23 cellular contexts compared by ENCODE assay signal in genomic region chr20:15378151-15378550, GRCh38.
A peak's percentile ranks its signal among the peaks of the same experiment; 100 is the strongest.
DNase-seq lines count a peak whose midpoint lies in the region; ATAC-seq and TF ChIP-seq lines count a peak whose summit lies in the region.
"Had no signal": no experiment of that assay in that cellular context is flagged by ENCODE, and none has a peak within 500 bp of the region (broad histone marks: within the 10 kb centered on the region; RNA-seq: fewer than 3 reads in every experiment).

No MANE protein-coding gene starts in this region.

- H3K9ac ChIP-seq in mammary epithelial cell (ENCODE audit: insufficient read depth, low read length), result no peak overlapping the region
- H3K9ac ChIP-seq in OCI-LY3 (ENCODE audit: low read length), result no peak overlapping the region
- H3K9ac ChIP-seq: parathyroid adenoma had no signal

- intact Hi-C loops in mammary epithelial cell (cut with micrococcal nuclease), result no loop called here
- intact Hi-C loops in breast epithelium (cut with DNase I; ENCODE audit: low total_unique reads), result no loop called here

- H3K4me1 ChIP-seq in mammary epithelial cell (ENCODE audit: insufficient read depth, low read length) (no peaks in the 10 kb centered on the region), breast epithelium (no peaks in the 10 kb centered on the region), OCI-LY3 (ENCODE audit: low read length) (peaks cover 8% of the 10 kb centered on the region)
- H3K4me1 ChIP-seq: parathyroid adenoma, upper lobe of right lung had no signal

- in situ Hi-C loops in mammary epithelial cell (cut with MboI; ENCODE audit: low sequenced_read_pairs in 2 of 2), result no loop called here

- H3K9me3 Mint-ChIP-seq in stimulated activated naive CD8-positive, alpha-beta T cell treated with anti-CD3 and anti-CD28 coated beads, Interleukin-15, amount 100 ng/mL, for 72 hours, result peaks cover 0 to 5% of the 10 kb centered on the region in 2 donors
- H3K9me3 Mint-ChIP-seq: brain had no signal

- H3K36me3 ChIP-seq in mammary epithelial cell (ENCODE audit: insufficient read depth, low read length), result no peaks in the 10 kb centered on the region
- H3K36me3 ChIP-seq in breast epithelium, result no peaks in the 10 kb centered on the region
- H3K36me3 ChIP-seq in OCI-LY3 (replicated peaks; ENCODE audit: low read depth, low read length), result no peaks in the 10 kb centered on the region
- H3K36me3 ChIP-seq: upper lobe of right lung had no signal

- BruUV-seq in mammary epithelial cell (replicated peaks; lab: Mats Ljungman, UMichigan), result no TSS peak

- no peaks in the 10 kb centered on the region for H3K9me3 ChIP-seq in mammary epithelial cell (replicated peaks; ENCODE audit: insufficient read depth, low read length)
- no peaks in the 10 kb centered on the region for H3K9me3 ChIP-seq in breast epithelium
- H3K9me3 ChIP-seq in OCI-LY3 (ENCODE audit: insufficient read depth, low read length), result no peaks in the 10 kb centered on the region
- H3K9me3 ChIP-seq: upper lobe of right lung had no signal

- ATAC-seq in GM21381 (IDR thresholded peaks at IDR 0.05; ENCODE audit: unreplicated experiment), result no peak
- ATAC-seq in stimulated activated naive CD8-positive, alpha-beta T cell treated with anti-CD3 and anti-CD28 coated beads, Interleukin-15, amount 100 ng/mL, for 72 hours, result no peak
- ATAC-seq: activated CD4-positive, CD25-positive, alpha-beta regulatory T cell treated with anti-CD3 and anti-CD28 coated beads, Interleukin-2, amount 50 U/mL, for 24 hours; activated CD8-positive, alpha-beta T cell treated with anti-CD3 and anti-CD28 coated beads, Interleukin-2, amount 10 ng/mL, durations not matched to agents 7 days and 5 days; naive thymus-derived CD8-positive, alpha-beta T cell; sciatic nerve; upper lobe of right lung had no signal

- H3K4me3 Mint-ChIP-seq in stimulated activated naive CD8-positive, alpha-beta T cell treated with anti-CD3 and anti-CD28 coated beads, Interleukin-15, amount 100 ng/mL, for 72 hours, result no peak overlapping the region
- H3K4me3 Mint-ChIP-seq: activated CD8-positive, alpha-beta T cell treated with anti-CD3 and anti-CD28 coated beads, Interleukin-2, amount 10 ng/mL, durations not matched to agents 7 days and 5 days; brain; CD8-positive, alpha-beta memory T cell; naive thymus-derived CD8-positive, alpha-beta T cell had no signal

- H3K27ac ChIP-seq in mammary epithelial cell (ENCODE audit: insufficient read depth, low read depth, low read length) (no peak overlapping the region), breast epithelium (no peak overlapping the region), OCI-LY3 (ENCODE audit: low read length) (no peak overlapping the region)
- H3K27ac ChIP-seq: coronary artery, parathyroid adenoma, upper lobe of right lung had no signal

- DNase-seq in mammary epithelial cell, result no peak
- DNase-seq in breast epithelium (ENCODE audit: low spot score in 2 of 2), result no peak
- DNase-seq in fibroblast of mammary gland (ENCODE audit: low read depth), result no peak
- DNase-seq in T-helper 9 cell, result no peak
- no peak for DNase-seq in LoVo (ENCODE audit: low spot score)
- no peak for DNase-seq in stimulated activated naive CD8-positive, alpha-beta T cell treated with anti-CD3 and anti-CD28 coated beads, Interleukin-15, amount 100 ng/mL, for 72 hours
- DNase-seq: activated CD8-positive, alpha-beta T cell treated with anti-CD3 and anti-CD28 coated beads, Interleukin-2, amount 10 ng/mL, durations not matched to agents 7 days and 5 days; activated gamma-delta T cell; CD8-positive, alpha-beta memory T cell; DMS79 treated with DMSO at 0.1 percent for 48 hours; glutamatergic neuron; naive thymus-derived CD8-positive, alpha-beta T cell; NCI-H1105; NCI-H510A treated with DMSO at 0.1 percent for 48 hours; T1000; upper lobe of right lung had no signal

- dilution Hi-C loops in mammary epithelial cell (cut with HindIII; ENCODE audit: low sequenced_read_pairs), result no loop called here

- H3K27me3 ChIP-seq in mammary epithelial cell (ENCODE audit: insufficient read depth, low read length) (no peaks in the 10 kb centered on the region), breast epithelium (no peaks in the 10 kb centered on the region), OCI-LY3 (ENCODE audit: low read depth, low read length) (no peaks in the 10 kb centered on the region)
- H3K27me3 ChIP-seq: upper lobe of right lung had no signal

- H3K79me2 ChIP-seq in mammary epithelial cell (ENCODE audit: insufficient read depth, low read length) (no peaks in the 10 kb centered on the region), OCI-LY3 (ENCODE audit: low read length) (no peaks in the 10 kb centered on the region)
- H3K79me2 ChIP-seq: parathyroid adenoma had no signal

- H3K27me3 Mint-ChIP-seq in stimulated activated naive CD8-positive, alpha-beta T cell treated with anti-CD3 and anti-CD28 coated beads, Interleukin-15, amount 100 ng/mL, for 72 hours, result no peaks in the 10 kb centered on the region
- H3K27me3 Mint-ChIP-seq: brain; CD8-positive, alpha-beta memory T cell had no signal

- no peaks in the 10 kb centered on the region for H3K4me1 Mint-ChIP-seq in stimulated activated naive CD8-positive, alpha-beta T cell treated with anti-CD3 and anti-CD28 coated beads, Interleukin-15, amount 100 ng/mL, for 72 hours
- H3K4me1 Mint-ChIP-seq: brain; CD8-positive, alpha-beta memory T cell; naive thymus-derived CD8-positive, alpha-beta T cell had no signal

- H4K20me1 ChIP-seq in mammary epithelial cell (ENCODE audit: insufficient read depth, low read length) (no peaks in the 10 kb centered on the region), OCI-LY3 (ENCODE audit: insufficient read depth, low read length) (no peaks in the 10 kb centered on the region)

- H2AFZ ChIP-seq in mammary epithelial cell (ENCODE audit: low read depth, low read length) (no peak overlapping the region), OCI-LY3 (ENCODE audit: low read depth, low read length) (no peak overlapping the region)
- H2AFZ ChIP-seq: parathyroid adenoma had no signal

- no peak overlapping the region for H3K27ac Mint-ChIP-seq in stimulated activated naive CD8-positive, alpha-beta T cell treated with anti-CD3 and anti-CD28 coated beads, Interleukin-15, amount 100 ng/mL, for 72 hours
- H3K27ac Mint-ChIP-seq: activated CD8-positive, alpha-beta T cell treated with anti-CD3 and anti-CD28 coated beads, Interleukin-2, amount 10 ng/mL, durations not matched to agents 7 days and 5 days; brain; CD8-positive, alpha-beta memory T cell; naive thymus-derived CD8-positive, alpha-beta T cell had no signal

- TF ChIP-seq CTCF in mammary epithelial cell (conservative IDR thresholded peaks at IDR 0.05 in 1 of 2, IDR thresholded peaks at IDR 0.05 in 1 of 2; ENCODE audit: extremely low read depth in 1 of 2, insufficient read depth in 1 of 2, low read depth in 1 of 2, low read length in 2 of 2), result peak; percentile 3 to 12
- no peak for TF ChIP-seq CTCF in breast epithelium (IDR thresholded peaks at IDR 0.05)
- TF ChIP-seq CTCF in OCI-LY3 (IDR thresholded peaks at IDR 0.05; ENCODE audit: low read depth, low read length), result peak; percentile 24
- peak; percentile 3 for TF ChIP-seq CTCF in fibroblast of mammary gland (conservative IDR thresholded peaks at IDR 0.05; ENCODE audit: control insufficient read depth, insufficient read depth, low read depth, low read length)

- WGBS in mammary epithelial cell (ENCODE audit: low coverage, missing lambda C conversion rate), result 100% methylated on average over 1 of the region's 2 CpGs

- H3K4me3 ChIP-seq in mammary epithelial cell (replicated peaks in 1 of 3; ENCODE audit: insufficient read depth in 1 of 3, low read depth in 2 of 3, low read length in 3 of 3) (no peak overlapping the region), breast epithelium (no peak overlapping the region), OCI-LY3 (ENCODE audit: low read length) (no peak overlapping the region), fibroblast of mammary gland (ENCODE audit: control insufficient read depth, low read depth, low read length) (no peak overlapping the region)
- H3K4me3 ChIP-seq: coronary artery, upper lobe of right lung had no signal

- TF ChIP-seq POLR2A in breast epithelium (IDR thresholded peaks at IDR 0.05), result no peak

- H3K4me2 ChIP-seq in mammary epithelial cell (ENCODE audit: insufficient read depth, low read depth, low read length) (no peak overlapping the region), OCI-LY3 (ENCODE audit: low read length) (no peak overlapping the region)

- CTCF ChIA-PET in mammary epithelial cell (lab: Charles Lee; ENCODE audit: low non-redundant PET), result no interaction called here

Comparison
In these comparisons a context has a peak if more than half of its experiments do, and no peak if none do; other contexts are left out.
1. CTCF ChIP-seq: peak in mammary epithelial cell (2 of 2), OCI-LY3 (single experiment) and fibroblast of mammary gland (single experiment); none in breast epithelium (0 of 3).